Comparison of ENCODE assay signal across 18 cellular contexts in the genomic region with DNA sequence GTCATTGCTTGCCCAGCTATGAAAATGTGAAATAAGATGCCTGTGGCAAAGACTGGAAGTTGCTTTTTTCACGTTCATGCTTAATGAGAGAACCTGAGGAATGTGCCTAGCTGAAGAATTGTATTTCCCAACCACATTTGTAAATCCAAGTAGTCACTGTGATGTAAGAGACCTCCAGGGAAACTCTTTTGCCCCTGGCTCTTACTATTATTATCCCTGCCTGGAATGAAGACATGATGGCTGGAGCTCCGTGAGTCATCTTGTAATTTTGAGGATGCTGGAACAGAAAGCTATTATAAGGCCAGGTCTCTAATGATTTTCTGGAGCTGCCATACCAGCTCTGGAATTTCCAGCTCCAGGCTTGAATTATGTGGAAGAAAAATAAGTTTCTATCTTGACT.
DNase-seq lines count a peak whose midpoint lies in the region; TF ChIP-seq lines count a peak whose summit lies in the region.
"Had no signal": no experiment of that assay in that cellular context is flagged by ENCODE, and none has a peak within 500 bp of the region (broad histone marks: within the 10 kb centered on the region; RNA-seq: fewer than 3 reads in every experiment).

No MANE protein-coding gene starts in this region.

- no peaks in the 10 kb centered on the region for H3K36me3 ChIP-seq in adipocyte (ENCODE audit: control insufficient read depth, insufficient read depth, low read length, severe bottlenecking)
- H3K36me3 ChIP-seq: esophagus squamous epithelium, pancreas, tibial nerve had no signal

- no peak overlapping the region for H3K9ac ChIP-seq in adipocyte (ENCODE audit: low read length)

- H3K27me3 ChIP-seq in adipocyte (replicated peaks; ENCODE audit: control insufficient read depth, insufficient read depth, low read length) = no peaks in the 10 kb centered on the region
- H3K27me3 ChIP-seq: esophagus squamous epithelium, pancreas, tibial nerve had no signal

- H3K4me3 ChIP-seq in adipocyte (ENCODE audit: low read length) (no peak overlapping the region), fibroblast of pulmonary artery (replicated peaks; ENCODE audit: low read depth, low read length) (no peak overlapping the region), skeletal muscle cell (ENCODE audit: low read depth, low read length) (no peak overlapping the region)
- H3K4me3 ChIP-seq: esophagus squamous epithelium, pancreas, tibial nerve had no signal

- H3K9me3 ChIP-seq in adipocyte (ENCODE audit: control insufficient read depth, low read length) = no peaks in the 10 kb centered on the region
- H3K9me3 ChIP-seq: esophagus squamous epithelium, pancreas, tibial nerve had no signal

- TF ChIP-seq CTCF in fibroblast of pulmonary artery (IDR thresholded peaks at IDR 0.05; ENCODE audit: low read length, missing control alignments) = no peak

- H3K4me1 ChIP-seq in adipocyte (ENCODE audit: control insufficient read depth, insufficient read depth, low read length) = no peaks in the 10 kb centered on the region
- H3K4me1 ChIP-seq: esophagus squamous epithelium, tibial nerve had no signal

- DNase-seq in H4 (ENCODE audit: low spot score) = peak; percentile 83
- peak; percentile 2 for DNase-seq in adipocyte (ENCODE audit: low read depth)
- DNase-seq in fibroblast of pulmonary artery (ENCODE audit: low read depth) = peak; percentile 89
- peak; percentile 28 for DNase-seq in skeletal muscle cell (ENCODE audit: low read depth)
- no peak for DNase-seq in HK-2 (ENCODE audit: unreplicated experiment)
- DNase-seq in nucleus accumbens (lab: John Stamatoyannopoulos, UW) = no peak
- no peak for DNase-seq in NCI-H2081 treated with DMSO at 0.1 percent for 48 hours (lab: John Stamatoyannopoulos, UW)
- no peak for DNase-seq in NCI-H146 treated with DMSO at 0.1 percent for 48 hours (lab: John Stamatoyannopoulos, UW; ENCODE audit: unreplicated experiment)
- DNase-seq: activated effector memory CD4-positive, alpha-beta T cell treated with anti-CD3 and anti-CD28 coated beads, Interleukin-2, amount 50 U/mL, for 16 hours; aorta; dermis blood vessel endothelial cell; esophagus squamous epithelium; hypothalamus; left colon; NCI-H82; pancreas; small intestine had no signal

Comparison
In these comparisons a context has a peak if more than half of its experiments do, and no peak if none do; other contexts are left out.
1. DNase-seq: peak in H4 (single experiment), adipocyte (single experiment), fibroblast of pulmonary artery (single experiment) and skeletal muscle cell (single experiment); none in HK-2 (single experiment), nucleus accumbens (0 of 56), NCI-H2081 treated with DMSO at 0.1 percent for 48 hours (single experiment) and NCI-H146 treated with DMSO at 0.1 percent for 48 hours (single experiment).